ENCODE assay signal across 17 cellular contexts in genomic region chr14:97806871-97807270, GRCh38.
A peak's percentile ranks its signal among the peaks of the same experiment; 100 is the strongest.
DNase-seq lines count a peak whose midpoint lies in the region; TF ChIP-seq lines count a peak whose summit lies in the region.
"Had no signal": no experiment of that assay in that cellular context is flagged by ENCODE, and none has a peak within 500 bp of the region (broad histone marks: within the 10 kb centered on the region; RNA-seq: fewer than 3 reads in every experiment).

No MANE protein-coding gene starts in this region.

- H3K27ac ChIP-seq in neural progenitor cell, result peak overlapping the region; percentile 59
- H3K27ac ChIP-seq: BLaER1 treated with 17β-estradiol and CSF1 and Interleukin-3, amounts not matched to agents 10 nM and 100 nM; GM23248; HL-60 had no signal

- no peak for TF ChIP-seq CTCF in neural progenitor cell (IDR thresholded peaks at IDR 0.05)

- no peak overlapping the region for H3K4me3 Mint-ChIP-seq in neural progenitor cell
- H3K4me3 Mint-ChIP-seq: B cell; CD4-positive, CD25-positive, alpha-beta regulatory T cell; CD8-positive, alpha-beta memory T cell had no signal

- H3K4me1 Mint-ChIP-seq in neural progenitor cell, result peaks cover 30% of the 10 kb centered on the region
- H3K4me1 Mint-ChIP-seq: B cell; CD4-positive, CD25-positive, alpha-beta regulatory T cell; CD8-positive, alpha-beta memory T cell had no signal

- no peaks in the 10 kb centered on the region for H3K36me3 Mint-ChIP-seq in neural progenitor cell
- H3K36me3 Mint-ChIP-seq: CD4-positive, CD25-positive, alpha-beta regulatory T cell had no signal

- no peak overlapping the region for H3K9ac ChIP-seq in neural progenitor cell
- H3K9ac ChIP-seq: BLaER1 treated with 17β-estradiol and CSF1 and Interleukin-3, amounts not matched to agents 10 nM and 100 nM; GM23248 had no signal

- peaks cover 25% of the 10 kb centered on the region for H3K4me1 ChIP-seq in neural progenitor cell
- H3K4me1 ChIP-seq: BLaER1 treated with 17β-estradiol and CSF1 and Interleukin-3, amounts not matched to agents 10 nM and 100 nM had no signal

- H3K9me3 Mint-ChIP-seq in neural progenitor cell, result no peaks in the 10 kb centered on the region
- H3K9me3 Mint-ChIP-seq: CD4-positive, CD25-positive, alpha-beta regulatory T cell had no signal

- no peak overlapping the region for H3K27ac Mint-ChIP-seq in neural progenitor cell
- H3K27ac Mint-ChIP-seq: B cell; CD4-positive, CD25-positive, alpha-beta regulatory T cell had no signal

- H3F3A ChIP-seq in neural progenitor cell (ENCODE audit: low read depth), result peaks cover 16% of the 10 kb centered on the region

- no peaks in the 10 kb centered on the region for H3K9me3 ChIP-seq in neural progenitor cell (ENCODE audit: low read depth)

- peaks cover 4% of the 10 kb centered on the region for H3K27me3 Mint-ChIP-seq in neural progenitor cell (ENCODE audit: insufficient read depth, low read depth)
- H3K27me3 Mint-ChIP-seq: B cell had no signal

- peak overlapping the region; percentile 63 for H3K4me2 ChIP-seq in neural progenitor cell
- H3K4me2 ChIP-seq: BLaER1 treated with 17β-estradiol and CSF1 and Interleukin-3, amounts not matched to agents 10 nM and 100 nM had no signal

- H3K79me2 ChIP-seq in neural progenitor cell (ENCODE audit: low read depth), result no peaks in the 10 kb centered on the region

- no peak overlapping the region for H3K4me3 ChIP-seq in neural progenitor cell
- H3K4me3 ChIP-seq: BLaER1 treated with 17β-estradiol and CSF1 and Interleukin-3, amounts not matched to agents 10 nM and 100 nM; GM23248 had no signal

- no peaks in the 10 kb centered on the region for H3K36me3 ChIP-seq in neural progenitor cell
- H3K36me3 ChIP-seq: BLaER1 treated with 17β-estradiol and CSF1 and Interleukin-3, amounts not matched to agents 10 nM and 100 nM had no signal

- DNase-seq in NCI-H748 (lab: John Stamatoyannopoulos, UW; ENCODE audit: unreplicated experiment) (peak; percentile 53), NCI-H748 treated with DMSO at 0.1 percent for 48 hours (lab: John Stamatoyannopoulos, UW) (no peak), NCI-H82 (lab: John Stamatoyannopoulos, UW) (peak; percentile 90), neural progenitor cell (ENCODE audit: low spot score) (peak; percentile 86), hypothalamus (lab: John Stamatoyannopoulos, UW) (no peak)
- no peak for DNase-seq in activated CD4-positive, alpha-beta T cell treated with anti-CD3 and anti-CD28 coated beads, Interleukin-2, amount 50 U/mL, for 48 hours
- DNase-seq: CD4-positive, CD25-positive, alpha-beta regulatory T cell; CD8-positive, alpha-beta memory T cell; COR-L47; DMS153; DMS79; GDM1; GM23248; HCEC 1CT had no signal

- H2AFZ ChIP-seq in neural progenitor cell (replicated peaks), result no peak overlapping the region
- H2AFZ ChIP-seq: GM23248 had no signal

- no peaks in the 10 kb centered on the region for H3K27me3 ChIP-seq in neural progenitor cell
- H3K27me3 ChIP-seq: BLaER1 treated with 17β-estradiol and CSF1 and Interleukin-3, amounts not matched to agents 10 nM and 100 nM had no signal

- no peaks in the 10 kb centered on the region for H4K20me1 ChIP-seq in neural progenitor cell (ENCODE audit: low read depth)
- H4K20me1 ChIP-seq: BLaER1 treated with 17β-estradiol and CSF1 and Interleukin-3, amounts not matched to agents 10 nM and 100 nM had no signal

Comparison
In these comparisons a context has a peak if more than half of its experiments do, and no peak if none do; other contexts are left out.
1. DNase-seq: peak in NCI-H748 (single experiment), NCI-H82 (single experiment) and neural progenitor cell (single experiment); none in NCI-H748 treated with DMSO at 0.1 percent for 48 hours (single experiment), hypothalamus (0 of 51) and activated CD4-positive, alpha-beta T cell treated with anti-CD3 and anti-CD28 coated beads, Interleukin-2, amount 50 U/mL, for 48 hours (0 of 2).